17 cellular contexts compared by ENCODE assay signal in genomic region chr22:37194750-37195149, GRCh38. TPM values are rescaled to one million over a fixed set of nuclear protein-coding genes. Genes with fewer than 3 reads are reported as not detected.
A peak's percentile ranks its signal among the peaks of the same experiment; 100 is the strongest.
DNase-seq lines count a peak whose midpoint lies in the region; ATAC-seq and TF ChIP-seq lines count a peak whose summit lies in the region.
"Had no signal": no experiment of that assay in that cellular context is flagged by ENCODE, and none has a peak within 500 bp of the region (broad histone marks: within the 10 kb centered on the region; RNA-seq: fewer than 3 reads in every experiment).

No MANE protein-coding gene starts in this region.

- H3K4me3 Mint-ChIP-seq in stimulated activated naive CD8-positive, alpha-beta T cell treated with anti-CD3 and anti-CD28 coated beads, Interleukin-15, Interleukin-2, amounts not matched to agents 100 ng/mL and 50 ng/mL, for 24 hours, result no peak overlapping the region
- no peak overlapping the region for H3K4me3 Mint-ChIP-seq in activated naive CD8-positive, alpha-beta T cell treated with anti-CD3 and anti-CD28 coated beads, Interleukin-2, amount 50 U/mL, for 24 hours
- no peak overlapping the region for H3K4me3 Mint-ChIP-seq in nephron
- H3K4me3 Mint-ChIP-seq: B cell had no signal

- H3K27me3 Mint-ChIP-seq in stimulated activated naive CD8-positive, alpha-beta T cell treated with anti-CD3 and anti-CD28 coated beads, Interleukin-15, Interleukin-2, amounts not matched to agents 100 ng/mL and 50 ng/mL, for 24 hours, result no peaks in the 10 kb centered on the region
- H3K27me3 Mint-ChIP-seq in activated naive CD8-positive, alpha-beta T cell treated with anti-CD3 and anti-CD28 coated beads, Interleukin-2, amount 50 U/mL, for 24 hours, result no peaks in the 10 kb centered on the region
- no peaks in the 10 kb centered on the region for H3K27me3 Mint-ChIP-seq in nephron (ENCODE audit: low read depth)
- H3K27me3 Mint-ChIP-seq: B cell, naive B cell had no signal

- no peak for TF ChIP-seq CTCF in nephron (IDR thresholded peaks at IDR 0.05; ENCODE audit: unreplicated experiment in 3 of 3)

- no peak for DNase-seq in stimulated activated naive CD8-positive, alpha-beta T cell treated with anti-CD3 and anti-CD28 coated beads, Interleukin-15, Interleukin-2, amounts not matched to agents 100 U/mL and 50 U/mL, for 24 hours
- DNase-seq in activated naive CD8-positive, alpha-beta T cell treated with anti-CD3 and anti-CD28 coated beads, Interleukin-2, amount 50 U/mL, for 24 hours, result no peak
- DNase-seq in NCI-H526 (lab: John Stamatoyannopoulos, UW) (no peak), COLO829 (ENCODE audit: low spot score) (no peak), HT-29 (ENCODE audit: low spot score) (no peak)
- DNase-seq: activated effector memory CD4-positive, alpha-beta T cell treated with anti-CD3 and anti-CD28 coated beads, Interleukin-2, amount 50 U/mL, for 16 hours; DMS153; foreskin keratinocyte; left lung; naive B cell; NCI-H146; SJCRH30 had no signal

- ATAC-seq in stimulated activated naive CD8-positive, alpha-beta T cell treated with anti-CD3 and anti-CD28 coated beads, Interleukin-15, Interleukin-2, amounts not matched to agents 100 U/mL and 50 U/mL, for 24 hours, result no peak
- ATAC-seq in activated naive CD8-positive, alpha-beta T cell treated with anti-CD3 and anti-CD28 coated beads, Interleukin-2, amount 50 U/mL, for 24 hours, result no peak
- ATAC-seq: foreskin keratinocyte, left lung had no signal

- peaks cover 56% of the 10 kb centered on the region for H3K4me1 Mint-ChIP-seq in stimulated activated naive CD8-positive, alpha-beta T cell treated with anti-CD3 and anti-CD28 coated beads, Interleukin-15, Interleukin-2, amounts not matched to agents 100 ng/mL and 50 ng/mL, for 24 hours (ENCODE audit: low read depth)
- H3K4me1 Mint-ChIP-seq in activated naive CD8-positive, alpha-beta T cell treated with anti-CD3 and anti-CD28 coated beads, Interleukin-2, amount 50 U/mL, for 24 hours, result peaks cover 51% of the 10 kb centered on the region
- peaks cover 48% of the 10 kb centered on the region for H3K4me1 Mint-ChIP-seq in nephron

- H3K36me3 Mint-ChIP-seq in stimulated activated naive CD8-positive, alpha-beta T cell treated with anti-CD3 and anti-CD28 coated beads, Interleukin-15, Interleukin-2, amounts not matched to agents 100 ng/mL and 50 ng/mL, for 24 hours (ENCODE audit: low read depth), result peaks cover 6% of the 10 kb centered on the region
- H3K36me3 Mint-ChIP-seq in activated naive CD8-positive, alpha-beta T cell treated with anti-CD3 and anti-CD28 coated beads, Interleukin-2, amount 50 U/mL, for 24 hours (ENCODE audit: low read depth), result peaks cover 6% of the 10 kb centered on the region
- peaks cover 3% of the 10 kb centered on the region for H3K36me3 Mint-ChIP-seq in nephron (ENCODE audit: low read depth)
- H3K36me3 Mint-ChIP-seq: naive B cell had no signal

- no peaks in the 10 kb centered on the region for H3K9me3 Mint-ChIP-seq in stimulated activated naive CD8-positive, alpha-beta T cell treated with anti-CD3 and anti-CD28 coated beads, Interleukin-15, Interleukin-2, amounts not matched to agents 100 ng/mL and 50 ng/mL, for 24 hours
- H3K9me3 Mint-ChIP-seq in activated naive CD8-positive, alpha-beta T cell treated with anti-CD3 and anti-CD28 coated beads, Interleukin-2, amount 50 U/mL, for 24 hours, result peaks cover 7% of the 10 kb centered on the region
- no peaks in the 10 kb centered on the region for H3K9me3 Mint-ChIP-seq in nephron
- H3K9me3 Mint-ChIP-seq: naive B cell had no signal

- H3K27ac Mint-ChIP-seq in stimulated activated naive CD8-positive, alpha-beta T cell treated with anti-CD3 and anti-CD28 coated beads, Interleukin-15, Interleukin-2, amounts not matched to agents 100 ng/mL and 50 ng/mL, for 24 hours, result peak overlapping the region; percentile 65
- H3K27ac Mint-ChIP-seq in activated naive CD8-positive, alpha-beta T cell treated with anti-CD3 and anti-CD28 coated beads, Interleukin-2, amount 50 U/mL, for 24 hours, result peak overlapping the region; percentile 84
- peak overlapping the region; percentile 71 to 87 (median 85) for H3K27ac Mint-ChIP-seq in nephron

RNA-seq across cellular contexts. Expression of gene C1QTNF6, which starts 6.7 kb away (rescaled TPM):
- 7.1 and 8.3 TPM in 2 replicates for total RNA-seq in HT-29 (2014; rRNA removed; shearing (Covaris generic))

RNA-seq across cellular contexts. Expression of gene SSTR3, which starts 17.5 kb away (rescaled TPM):
- total RNA-seq in HT-29 (2014; rRNA removed; shearing (Covaris generic)), result not detected in 2 replicates
- total RNA-seq: foreskin keratinocyte, SJCRH30, subcutaneous adipose tissue had no signal

RNA-seq across cellular contexts. Expression of gene IL2RB, which starts 45.0 kb away (rescaled TPM):
- total RNA-seq in HT-29 (2014; rRNA removed; shearing (Covaris generic)), result not detected in 2 replicates
- total RNA-seq: renal cortical epithelial cell had no signal

RNA-seq across cellular contexts. Expression of gene RAC2, which starts 49.3 kb away (rescaled TPM):
- total RNA-seq in HT-29 (2014; rRNA removed; shearing (Covaris generic)), result 6.7 and 7.3 TPM in 2 replicates
- total RNA-seq: SJCRH30 had no signal
